1 cellular context compared by ENCODE assay signal in the genomic region with DNA sequence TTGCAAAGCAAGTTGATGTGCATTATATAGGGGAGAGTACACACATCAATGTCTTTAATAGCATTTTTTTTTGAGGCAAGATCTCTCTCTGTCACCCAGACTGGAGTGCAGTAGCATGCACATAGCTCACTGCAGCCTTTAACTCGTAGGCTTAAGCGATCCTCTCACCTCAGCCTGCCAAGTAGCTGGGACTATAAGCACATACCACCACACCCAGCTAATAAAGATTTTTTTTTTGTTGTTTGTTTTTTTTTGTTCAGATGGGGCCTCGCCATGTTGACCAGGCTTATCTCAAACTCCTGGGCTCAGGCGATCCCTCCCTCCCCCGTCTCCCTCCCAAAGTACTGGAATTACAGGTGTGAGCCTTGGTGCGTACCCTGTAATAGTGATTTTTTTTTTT.
TF ChIP-seq lines count a peak whose summit lies in the region.

No MANE protein-coding gene starts in this region.

TF ChIP-seq in H1, 55 proteins besides CTCF, POLR2A, EP300 and RAD21:
- TF ChIP-seq SIRT6 (IDR thresholded peaks at IDR 0.05; ENCODE audit: low read length) (no peak), TAF1 (IDR thresholded peaks at IDR 0.05; ENCODE audit: low read depth, low read length) (no peak), SIX5 (IDR thresholded peaks at IDR 0.05; ENCODE audit: low read depth, low read length) (no peak), EGR1 (IDR thresholded peaks at IDR 0.05; ENCODE audit: borderline replicate concordance, low read depth, low read length) (no peak), RXRA (IDR thresholded peaks at IDR 0.05; ENCODE audit: insufficient read depth, low read depth, low read length) (no peak), GTF2F1 (IDR thresholded peaks at IDR 0.05; ENCODE audit: borderline replicate concordance, low read depth, low read length) (no peak), CHD2 (IDR thresholded peaks at IDR 0.05; ENCODE audit: low read length) (no peak), SUZ12 (IDR thresholded peaks at IDR 0.05; ENCODE audit: low read length) (no peak), JUND (IDR thresholded peaks at IDR 0.05; ENCODE audit: low read length) (no peak), HDAC2 (IDR thresholded peaks at IDR 0.05; ENCODE audit: borderline replicate concordance in 1 of 2, low read depth in 2 of 2, low read length in 2 of 2) (no peak), USF2 (IDR thresholded peaks at IDR 0.05; ENCODE audit: low read length) (no peak), SP4 (IDR thresholded peaks at IDR 0.05; ENCODE audit: low read length) (no peak)
